ENCODE assay signal across 15 cellular contexts in the genomic region with DNA sequence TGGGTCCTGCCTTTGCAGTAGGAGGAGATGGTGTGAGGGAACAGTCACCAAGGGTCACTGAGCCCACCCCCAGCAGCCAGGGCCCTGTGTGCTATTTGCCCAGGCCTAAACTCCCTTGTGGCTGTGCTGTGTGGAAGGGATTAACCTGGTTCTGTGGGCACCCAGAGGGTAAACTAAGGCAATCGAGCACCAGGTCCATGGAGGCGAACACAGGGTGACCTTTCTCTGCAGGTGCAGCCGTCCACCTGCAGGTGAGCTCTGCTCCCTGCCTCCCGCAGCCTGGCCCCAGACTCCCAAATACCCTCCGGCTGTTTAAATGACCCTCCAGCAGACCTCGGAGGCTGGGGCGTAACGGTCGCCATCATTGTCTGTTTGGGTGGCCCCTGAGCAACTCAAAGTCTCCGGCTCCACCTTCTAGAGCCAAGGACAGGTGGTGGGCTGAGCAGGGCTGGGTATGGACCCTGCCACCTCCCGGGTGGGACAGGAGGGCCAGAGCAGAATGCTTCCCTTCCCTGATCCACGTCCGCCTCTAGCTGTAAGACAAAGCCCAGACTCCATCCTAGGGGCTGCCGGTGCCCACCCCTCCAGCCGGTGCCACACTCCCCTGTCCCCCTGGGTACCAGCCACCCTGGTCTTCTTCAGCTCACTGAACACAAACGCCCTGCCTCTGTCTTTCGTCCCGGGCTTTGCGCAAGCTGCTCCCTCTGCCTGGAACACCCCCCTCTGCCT. TPM values are rescaled to one million over a fixed set of nuclear protein-coding genes. Genes with fewer than 3 reads are reported as not detected.
DNase-seq lines count a peak whose midpoint lies in the region; ATAC-seq, FAIRE-seq and TF ChIP-seq lines count a peak whose summit lies in the region.
"Had no signal": no experiment of that assay in that cellular context is flagged by ENCODE, and none has a peak within 500 bp of the region (broad histone marks: within the 10 kb centered on the region; RNA-seq: fewer than 3 reads in every experiment).

No MANE protein-coding gene starts in this region.

- intact Hi-C loops in HepG2 (cut with micrococcal nuclease; ENCODE audit: unreplicated experiment): no loop called here

- no peaks in the 10 kb centered on the region for H3K9me3 ChIP-seq in WERI-Rb-1 (ENCODE audit: severe bottlenecking)
- no peaks in the 10 kb centered on the region for H3K9me3 ChIP-seq in HepG2 (ENCODE audit: low read length)
- H3K9me3 ChIP-seq: BLaER1 treated with 17β-estradiol and CSF1 and Interleukin-3, amounts not matched to agents 10 nM and 100 nM had no signal

- BruUV-seq in HepG2 (replicated peaks; lab: Mats Ljungman, UMichigan): no TSS peak

- 27% methylated on average over 11 of the region's 19 CpGs for WGBS in HepG2 (ENCODE audit: low lambda C conversion rate)

- H3K79me2 ChIP-seq in HepG2 (ENCODE audit: insufficient read depth, low read length): no peaks in the 10 kb centered on the region

- no peak overlapping the region for H2AFZ ChIP-seq in HepG2 (ENCODE audit: low read length)

- H3K27ac ChIP-seq in WERI-Rb-1 (no peak overlapping the region; the same call in 1 of the 2 replicates), HepG2 (ENCODE audit: extremely low read length, insufficient read depth, low read length) (no peak overlapping the region)
- H3K27ac ChIP-seq: 22Rv1; BLaER1 treated with 17β-estradiol and CSF1 and Interleukin-3, amounts not matched to agents 10 nM and 100 nM had no signal

- no peak overlapping the region for H3K9ac ChIP-seq in HepG2 (ENCODE audit: insufficient read depth, low read depth, low read length)
- H3K9ac ChIP-seq: BLaER1 treated with 17β-estradiol and CSF1 and Interleukin-3, amounts not matched to agents 10 nM and 100 nM had no signal

- DNase-seq in activated naive CD8-positive, alpha-beta T cell treated with anti-CD3 and anti-CD28 coated beads, Interleukin-2, amount 10 ng/mL, durations not matched to agents 7 days and 5 days: no peak
- no peak for DNase-seq in activated naive CD8-positive, alpha-beta T cell treated with anti-CD3 and anti-CD28 coated beads for 36 hours
- DNase-seq in WERI-Rb-1: no peak
- no peak for DNase-seq in HepG2 (ENCODE audit: low spot score)
- peak; percentile 62 for DNase-seq in type B pancreatic cell (ENCODE audit: extremely low spot score, unreplicated experiment)
- DNase-seq in midbrain (lab: John Stamatoyannopoulos, UW): no peak
- no peak for DNase-seq in stimulated activated naive CD8-positive, alpha-beta T cell treated with anti-CD3 and anti-CD28 coated beads, Interleukin-15, amount 100 ng/mL, for 72 hours
- DNase-seq: CD4-positive, alpha-beta T cell; DMS79 had no signal

- H3K27me3 Mint-ChIP-seq in activated naive CD8-positive, alpha-beta T cell treated with anti-CD3 and anti-CD28 coated beads, Interleukin-2, amount 10 ng/mL, durations not matched to agents 7 days and 5 days: peaks cover 6% of the 10 kb centered on the region
- peaks cover 9% of the 10 kb centered on the region for H3K27me3 Mint-ChIP-seq in activated naive CD8-positive, alpha-beta T cell treated with anti-CD3 and anti-CD28 coated beads for 36 hours
- H3K27me3 Mint-ChIP-seq in type B pancreatic cell: peaks cover 25% of the 10 kb centered on the region
- H3K27me3 Mint-ChIP-seq in stimulated activated naive CD8-positive, alpha-beta T cell treated with anti-CD3 and anti-CD28 coated beads, Interleukin-15, amount 100 ng/mL, for 72 hours: peaks cover 27% of the 10 kb centered on the region

- no peak overlapping the region for H3K4me3 Mint-ChIP-seq in activated naive CD8-positive, alpha-beta T cell treated with anti-CD3 and anti-CD28 coated beads, Interleukin-2, amount 10 ng/mL, durations not matched to agents 7 days and 5 days
- no peak overlapping the region for H3K4me3 Mint-ChIP-seq in activated naive CD8-positive, alpha-beta T cell treated with anti-CD3 and anti-CD28 coated beads for 36 hours
- H3K4me3 Mint-ChIP-seq in type B pancreatic cell: no peak overlapping the region
- H3K4me3 Mint-ChIP-seq in stimulated activated naive CD8-positive, alpha-beta T cell treated with anti-CD3 and anti-CD28 coated beads, Interleukin-15, amount 100 ng/mL, for 72 hours: no peak overlapping the region
- H3K4me3 Mint-ChIP-seq: CD4-positive, alpha-beta T cell had no signal

- no peak for FAIRE-seq in HepG2 (lab: Jason Lieb, UNC)
- FAIRE-seq: GM12891, H54, HTR-8/SVneo had no signal

- no peaks in the 10 kb centered on the region for H3K36me3 Mint-ChIP-seq in activated naive CD8-positive, alpha-beta T cell treated with anti-CD3 and anti-CD28 coated beads, Interleukin-2, amount 10 ng/mL, durations not matched to agents 7 days and 5 days
- H3K36me3 Mint-ChIP-seq in activated naive CD8-positive, alpha-beta T cell treated with anti-CD3 and anti-CD28 coated beads for 36 hours: no peaks in the 10 kb centered on the region
- H3K36me3 Mint-ChIP-seq in type B pancreatic cell: no peaks in the 10 kb centered on the region

- H3K4me3 ChIP-seq in WERI-Rb-1 (ENCODE audit: low read depth, low read length) (peak overlapping the region; percentile 29), HepG2 (replicated peaks in 1 of 3; ENCODE audit: insufficient read depth in 1 of 3, low read depth in 2 of 3, low read length in 3 of 3) (no peak overlapping the region)
- H3K4me3 ChIP-seq: BLaER1 treated with 17β-estradiol and CSF1 and Interleukin-3, amounts not matched to agents 10 nM and 100 nM had no signal

- H3K4me1 Mint-ChIP-seq in activated naive CD8-positive, alpha-beta T cell treated with anti-CD3 and anti-CD28 coated beads, Interleukin-2, amount 10 ng/mL, durations not matched to agents 7 days and 5 days: no peaks in the 10 kb centered on the region
- no peaks in the 10 kb centered on the region for H3K4me1 Mint-ChIP-seq in activated naive CD8-positive, alpha-beta T cell treated with anti-CD3 and anti-CD28 coated beads for 36 hours
- H3K4me1 Mint-ChIP-seq in type B pancreatic cell (ENCODE audit: unreplicated experiment): peaks cover 9% of the 10 kb centered on the region
- no peaks in the 10 kb centered on the region for H3K4me1 Mint-ChIP-seq in stimulated activated naive CD8-positive, alpha-beta T cell treated with anti-CD3 and anti-CD28 coated beads, Interleukin-15, amount 100 ng/mL, for 72 hours

- no peak overlapping the region for H3K4me2 ChIP-seq in HepG2 (ENCODE audit: low read depth, low read length)
- H3K4me2 ChIP-seq: BLaER1 treated with 17β-estradiol and CSF1 and Interleukin-3, amounts not matched to agents 10 nM and 100 nM had no signal

- in situ Hi-C loops in HepG2 (cut with HindIII; ENCODE audit: extremely low pct_ligation_motif_present, low pct_unique_long_range_greater_than_20kb): no loop called here

- H3K9me3 Mint-ChIP-seq in activated naive CD8-positive, alpha-beta T cell treated with anti-CD3 and anti-CD28 coated beads, Interleukin-2, amount 10 ng/mL, durations not matched to agents 7 days and 5 days: no peaks in the 10 kb centered on the region
- H3K9me3 Mint-ChIP-seq in activated naive CD8-positive, alpha-beta T cell treated with anti-CD3 and anti-CD28 coated beads for 36 hours: no peaks in the 10 kb centered on the region
- H3K9me3 Mint-ChIP-seq in type B pancreatic cell: no peaks in the 10 kb centered on the region
- no peaks in the 10 kb centered on the region for H3K9me3 Mint-ChIP-seq in stimulated activated naive CD8-positive, alpha-beta T cell treated with anti-CD3 and anti-CD28 coated beads, Interleukin-15, amount 100 ng/mL, for 72 hours
- H3K9me3 Mint-ChIP-seq: CD4-positive, alpha-beta T cell had no signal

- H3K36me3 ChIP-seq in WERI-Rb-1 (no peaks in the 10 kb centered on the region), HepG2 (replicated peaks in 1 of 2; ENCODE audit: control insufficient read depth in 1 of 2, insufficient read depth in 2 of 2, low read length in 2 of 2) (no peaks in the 10 kb centered on the region)
- H3K36me3 ChIP-seq: BLaER1 treated with 17β-estradiol and CSF1 and Interleukin-3, amounts not matched to agents 10 nM and 100 nM had no signal

- TF ChIP-seq EP300 in HepG2 (IDR thresholded peaks at IDR 0.05; ENCODE audit: low read depth in 2 of 2, low read length in 2 of 2): no peak
- TF ChIP-seq EP300 in HepG2 (CRISPR knock-in tag; IDR thresholded peaks at IDR 0.05; ENCODE audit: borderline replicate concordance): no peak

- POLR2A ChIA-PET in activated naive CD8-positive, alpha-beta T cell treated with anti-CD3 and anti-CD28 coated beads, Interleukin-2, amount 10 ng/mL, durations not matched to agents 7 days and 5 days (lab: Charles Lee): no interaction called here
- POLR2A ChIA-PET in HepG2 (lab: Yijun Ruan, JAX): no interaction called here

- CTCF ChIA-PET in HepG2 (lab: Yijun Ruan, JAX; ENCODE audit: low intra/inter-chr PET ratio, low total read pairs): no interaction called here

- TF ChIP-seq POLR2A in HepG2 (IDR thresholded peaks at IDR 0.05; ENCODE audit: insufficient read depth in 1 of 2, low read depth in 2 of 2, low read length in 2 of 2): no peak

- no peak for TF ChIP-seq RAD21 in HepG2 (CRISPR knock-in tag; IDR thresholded peaks at IDR 0.05)

- H3K27me3 ChIP-seq in WERI-Rb-1 (ENCODE audit: insufficient read depth, low read depth, severe bottlenecking) (no peaks in the 10 kb centered on the region), HepG2 (ENCODE audit: control insufficient read depth in 1 of 2, insufficient read depth in 2 of 2, low read length in 2 of 2) (peaks cover 18 to 85% of the 10 kb centered on the region in 2 experiments; a peak in 4 of 5 replicates)
- H3K27me3 ChIP-seq: BLaER1 treated with 17β-estradiol and CSF1 and Interleukin-3, amounts not matched to agents 10 nM and 100 nM had no signal

- H4K20me1 ChIP-seq in HepG2 (ENCODE audit: insufficient read depth, low read length): no peaks in the 10 kb centered on the region
- H4K20me1 ChIP-seq: BLaER1 treated with 17β-estradiol and CSF1 and Interleukin-3, amounts not matched to agents 10 nM and 100 nM had no signal

- no peak overlapping the region for H3K27ac Mint-ChIP-seq in activated naive CD8-positive, alpha-beta T cell treated with anti-CD3 and anti-CD28 coated beads, Interleukin-2, amount 10 ng/mL, durations not matched to agents 7 days and 5 days
- H3K27ac Mint-ChIP-seq in activated naive CD8-positive, alpha-beta T cell treated with anti-CD3 and anti-CD28 coated beads for 36 hours: no peak overlapping the region
- H3K27ac Mint-ChIP-seq in type B pancreatic cell: no peak overlapping the region
- no peak overlapping the region for H3K27ac Mint-ChIP-seq in stimulated activated naive CD8-positive, alpha-beta T cell treated with anti-CD3 and anti-CD28 coated beads, Interleukin-15, amount 100 ng/mL, for 72 hours
- H3K27ac Mint-ChIP-seq: CD4-positive, alpha-beta T cell had no signal

- no peaks in the 10 kb centered on the region for H3K4me1 ChIP-seq in HepG2 (ENCODE audit: insufficient read depth, low read length)

- TF ChIP-seq CTCF in WERI-Rb-1 (IDR thresholded peaks at IDR 0.05; ENCODE audit: low read depth, low read length) (no peak), HepG2 (CRISPR knock-in tag; IDR thresholded peaks at IDR 0.05) (no peak), type B pancreatic cell (conservative IDR thresholded peaks at IDR 0.05) (no peak)

- ATAC-seq in activated naive CD8-positive, alpha-beta T cell treated with anti-CD3 and anti-CD28 coated beads, Interleukin-2, amount 10 ng/mL, durations not matched to agents 7 days and 5 days (ENCODE audit: low read depth): peak; percentile 36
- ATAC-seq in HepG2: peak; percentile 28; the same call in 2 of the 3 replicates
- no peak for ATAC-seq in HG03520 (IDR thresholded peaks at IDR 0.05; ENCODE audit: unreplicated experiment)
- no peak for ATAC-seq in stimulated activated naive CD8-positive, alpha-beta T cell treated with anti-CD3 and anti-CD28 coated beads, Interleukin-15, amount 100 ng/mL, for 72 hours

RNA-seq across cellular contexts. Expression of gene FIBCD1, which starts 34.1 kb away (rescaled TPM):
- total RNA-seq in activated naive CD8-positive, alpha-beta T cell treated with anti-CD3 and anti-CD28 coated beads, Interleukin-2, amount 10 ng/mL, durations not matched to agents 7 days and 5 days: not detected
- total RNA-seq in activated naive CD8-positive, alpha-beta T cell treated with anti-CD3 and anti-CD28 coated beads for 36 hours: not detected
- total RNA-seq in HepG2 (2016; rRNA removed; fragmentation: Illumina TruSeq; extraction: Trizol): 0.89 TPM in 1 of 2 replicates, not detected in the other
- 4.4 and 6.3 TPM in 2 replicates for total RNA-seq in HepG2 (2016; cell fraction: cytosol; rRNA removed; fragmentation: Illumina TruSeq; extraction: Trizol; ENCODE audit: low read depth)
- total RNA-seq in HepG2 (2016; cell fraction: insoluble cytoplasmic fraction; rRNA removed; fragmentation: Illumina TruSeq; extraction: Trizol): 0.74 and 1.1 TPM in 2 replicates
- 2.3 and 4.5 TPM in 2 replicates for total RNA-seq in HepG2 (2016; cell fraction: membrane; rRNA removed; fragmentation: Illumina TruSeq; extraction: Trizol)
- 0.56 TPM in 1 of 2 replicates, not detected in the other for total RNA-seq in HepG2 (2016; cell fraction: nucleus; rRNA removed; fragmentation: Illumina TruSeq; extraction: Trizol)
- polyA plus RNA-seq in HepG2 (2011; rRNA removed): 0.55 and 1.3 TPM in 2 replicates
- 0.55 and 1.1 TPM in 2 replicates for polyA plus RNA-seq in HepG2 (2011; cell fraction: cytosol; rRNA removed)
- polyA plus RNA-seq in HepG2 (2011; cell fraction: nucleus; rRNA removed): 0.40 and 1.6 TPM in 2 replicates
- polyA plus RNA-seq in HepG2 (2012): 0.09 TPM in 1 of 2 replicates, not detected in the other
- 5.8 and 6.8 TPM in 2 replicates for polyA plus RNA-seq in HepG2 (2016; cell fraction: cytosol; fragmentation: Illumina TruSeq; extraction: Trizol; ENCODE audit: low read depth)
- 0.68 TPM in 1 of 2 replicates, not detected in the other for polyA plus RNA-seq in HepG2 (2016; cell fraction: insoluble cytoplasmic fraction; fragmentation: Illumina TruSeq; extraction: Trizol; ENCODE audit: low read depth)
- polyA plus RNA-seq in HepG2 (2016; cell fraction: membrane; fragmentation: Illumina TruSeq; extraction: Trizol; ENCODE audit: low read depth): 2.8 and 3.7 TPM in 2 replicates
- 0.70 and 1.6 TPM in 2 replicates for polyA plus RNA-seq in HepG2 (2016; cell fraction: nucleus; fragmentation: Illumina TruSeq; extraction: Trizol; ENCODE audit: insufficient read depth, low read depth)
- polyA minus RNA-seq in HepG2 (2011; rRNA and poly(A)+ RNA removed; ENCODE audit: low replicate concordance): 0.92 and 8.0 TPM in 2 replicates
- polyA minus RNA-seq in HepG2 (2011; cell fraction: cytosol; rRNA and poly(A)+ RNA removed): 0.62 TPM in 1 of 2 replicates, not detected in the other
- polyA minus RNA-seq in HepG2 (2011; cell fraction: nucleus; rRNA and poly(A)+ RNA removed): 1.3 TPM in 1 of 2 replicates, not detected in the other
- total RNA-seq in type B pancreatic cell (ENCODE audit: low replicate concordance): 0.53 and 0.76 TPM in 2 replicates
- total RNA-seq: CD4-positive, alpha-beta T cell had no signal

RNA-seq across cellular contexts. Expression of gene LAMC3, which starts 35.9 kb away (rescaled TPM):
- under 1 TPM; 0.19 to 0.20 TPM for total RNA-seq in activated naive CD8-positive, alpha-beta T cell treated with anti-CD3 and anti-CD28 coated beads, Interleukin-2, amount 10 ng/mL, durations not matched to agents 7 days and 5 days
- total RNA-seq in activated naive CD8-positive, alpha-beta T cell treated with anti-CD3 and anti-CD28 coated beads for 36 hours: under 1 TPM; 0.56 to 0.91 TPM
- total RNA-seq in HepG2 (2016; rRNA removed; fragmentation: Illumina TruSeq; extraction: Trizol) (0.07 TPM in 1 of 2 replicates, not detected in the other), type B pancreatic cell (ENCODE audit: low replicate concordance) (0.38 and 7.2 TPM in 2 replicates)
- not detected in 2 replicates for total RNA-seq in HepG2 (2016; cell fraction: cytosol; rRNA removed; fragmentation: Illumina TruSeq; extraction: Trizol; ENCODE audit: low read depth)
- 0.06 TPM in 1 of 2 replicates, not detected in the other for total RNA-seq in HepG2 (2016; cell fraction: insoluble cytoplasmic fraction; rRNA removed; fragmentation: Illumina TruSeq; extraction: Trizol)
- total RNA-seq in HepG2 (2016; cell fraction: membrane; rRNA removed; fragmentation: Illumina TruSeq; extraction: Trizol): 0.03 TPM in 1 of 2 replicates, not detected in the other
- total RNA-seq in HepG2 (2016; cell fraction: nucleus; rRNA removed; fragmentation: Illumina TruSeq; extraction: Trizol): 0.12 TPM in 1 of 2 replicates, not detected in the other
- 0.57 TPM in 2 replicates for polyA plus RNA-seq in HepG2 (2011; rRNA removed)
- 0.14 and 0.39 TPM in 2 replicates for polyA plus RNA-seq in HepG2 (2011; cell fraction: cytosol; rRNA removed)
- 0.64 and 1.6 TPM in 2 replicates for polyA plus RNA-seq in HepG2 (2011; cell fraction: nucleus; rRNA removed)
- 0.33 and 0.35 TPM in 2 replicates for polyA plus RNA-seq in HepG2 (2012)
- polyA plus RNA-seq in HepG2 (2016; cell fraction: cytosol; fragmentation: Illumina TruSeq; extraction: Trizol; ENCODE audit: low read depth): not detected in 2 replicates
- polyA plus RNA-seq in HepG2 (2016; cell fraction: insoluble cytoplasmic fraction; fragmentation: Illumina TruSeq; extraction: Trizol; ENCODE audit: low read depth): 0.04 TPM in 1 of 2 replicates, not detected in the other
- polyA plus RNA-seq in HepG2 (2016; cell fraction: membrane; fragmentation: Illumina TruSeq; extraction: Trizol; ENCODE audit: low read depth): 0.06 TPM in 1 of 2 replicates, not detected in the other
- polyA plus RNA-seq in HepG2 (2016; cell fraction: nucleus; fragmentation: Illumina TruSeq; extraction: Trizol; ENCODE audit: insufficient read depth, low read depth): 0.48 TPM in 1 of 2 replicates, not detected in the other
- polyA minus RNA-seq in HepG2 (2011; rRNA and poly(A)+ RNA removed; ENCODE audit: low replicate concordance): 0.24 and 0.58 TPM in 2 replicates
- 0.18 and 0.89 TPM in 2 replicates for polyA minus RNA-seq in HepG2 (2011; cell fraction: cytosol; rRNA and poly(A)+ RNA removed)
- 0.62 TPM in 1 of 2 replicates, not detected in the other for polyA minus RNA-seq in HepG2 (2011; cell fraction: nucleus; rRNA and poly(A)+ RNA removed)

Comparison
In these comparisons a context has a peak if more than half of its experiments do, and no peak if none do; other contexts are left out.
1. ATAC-seq: peak in activated naive CD8-positive, alpha-beta T cell treated with anti-CD3 and anti-CD28 coated beads, Interleukin-2, amount 10 ng/mL, durations not matched to agents 7 days and 5 days (single experiment) and HepG2 (single experiment); none in HG03520 (single experiment) and stimulated activated naive CD8-positive, alpha-beta T cell treated with anti-CD3 and anti-CD28 coated beads, Interleukin-15, amount 100 ng/mL, for 72 hours (single experiment).